ENCODE assay signal across 11 cellular contexts in genomic region chr9:136965771-136966484, GRCh38. TPM values are rescaled to one million over a fixed set of nuclear protein-coding genes. Genes with fewer than 3 reads are reported as not detected.
DNase-seq lines count a peak whose midpoint lies in the region; ATAC-seq, FAIRE-seq and TF ChIP-seq lines count a peak whose summit lies in the region.
"Had no signal": no experiment of that assay in that cellular context is flagged by ENCODE, and none has a peak within 500 bp of the region (broad histone marks: within the 10 kb centered on the region; RNA-seq: fewer than 3 reads in every experiment).

No MANE protein-coding gene starts in this region.

- TF ChIP-seq EP300 in sigmoid colon (IDR thresholded peaks at IDR 0.05): no peak

- H3K36me3 ChIP-seq in sigmoid colon: no peaks in the 10 kb centered on the region

- H3K9me3 ChIP-seq in sigmoid colon: no peaks in the 10 kb centered on the region

- peak overlapping the region; percentile 39 for H3K4me3 Mint-ChIP-seq in activated CD8-positive, alpha-beta T cell treated with anti-CD3 and anti-CD28 coated beads for 36 hours
- H3K4me3 Mint-ChIP-seq in stimulated activated naive CD8-positive, alpha-beta T cell treated with anti-CD3 and anti-CD28 coated beads, Interleukin-15, amount 100 ng/mL, for 72 hours: peak overlapping the region; percentile 72 to 78

- peaks cover 23% of the 10 kb centered on the region for H3K4me1 Mint-ChIP-seq in activated CD8-positive, alpha-beta T cell treated with anti-CD3 and anti-CD28 coated beads for 36 hours (ENCODE audit: low read depth)
- peaks cover 51% of the 10 kb centered on the region for H3K4me1 Mint-ChIP-seq in stimulated activated naive CD8-positive, alpha-beta T cell treated with anti-CD3 and anti-CD28 coated beads, Interleukin-15, amount 100 ng/mL, for 72 hours

- H3K4me1 ChIP-seq in sigmoid colon: peaks cover 0 to 5% (median 3%) of the 10 kb centered on the region in 4 donors

- CTCF ChIA-PET in activated CD8-positive, alpha-beta T cell treated with anti-CD3 and anti-CD28 coated beads for 36 hours (lab: Charles Lee): interaction anchor here (0.9 to 2.2 kb wide), 3 partner anchors 10 to 69 kb away, joined by 3 to 7 read pairs (median 3); no protein-coding TSS in a partner anchor

- H3K4me3 ChIP-seq in sigmoid colon: no peak overlapping the region

- POLR2A ChIA-PET in activated CD8-positive, alpha-beta T cell treated with anti-CD3 and anti-CD28 coated beads for 36 hours (lab: Charles Lee): interaction anchor here (2.3 kb wide), 1 partner anchor 9 kb away, joined by 10 read pairs; no protein-coding TSS in a partner anchor

- ATAC-seq in activated CD8-positive, alpha-beta T cell treated with anti-CD3 and anti-CD28 coated beads for 36 hours: peak; percentile 81
- ATAC-seq in stimulated activated naive CD8-positive, alpha-beta T cell treated with anti-CD3 and anti-CD28 coated beads, Interleukin-15, amount 100 ng/mL, for 72 hours: peak; percentile 73

- no peak overlapping the region for H3K27ac ChIP-seq in sigmoid colon

- no peaks in the 10 kb centered on the region for H3K36me3 Mint-ChIP-seq in activated CD8-positive, alpha-beta T cell treated with anti-CD3 and anti-CD28 coated beads for 36 hours (ENCODE audit: low read depth)

- TF ChIP-seq POLR2A in sigmoid colon (IDR thresholded peaks at IDR 0.05): no peak

- H3K9me3 Mint-ChIP-seq in activated CD8-positive, alpha-beta T cell treated with anti-CD3 and anti-CD28 coated beads for 36 hours: no peaks in the 10 kb centered on the region
- H3K9me3 Mint-ChIP-seq in stimulated activated naive CD8-positive, alpha-beta T cell treated with anti-CD3 and anti-CD28 coated beads, Interleukin-15, amount 100 ng/mL, for 72 hours: no peaks in the 10 kb centered on the region

- intact Hi-C loops in activated CD8-positive, alpha-beta T cell treated with anti-CD3 and anti-CD28 coated beads for 36 hours (cut with micrococcal nuclease): no loop called here
- intact Hi-C loops in sigmoid colon (cut with DNase I): no loop called here

- peak; percentile 22 for DNase-seq in activated CD8-positive, alpha-beta memory T cell treated with anti-CD3 and anti-CD28 coated beads, Interleukin-2, amount 50 U/mL, for 1 hour (ENCODE audit: extremely low read depth)
- no peak for DNase-seq in activated CD8-positive, alpha-beta memory T cell treated with anti-CD3 and anti-CD28 coated beads, Interleukin-2, amount 50 U/mL, for 4 hours
- peak; percentile 73 for DNase-seq in activated CD8-positive, alpha-beta T cell treated with anti-CD3 and anti-CD28 coated beads for 36 hours
- DNase-seq in hepatic stellate cell (ENCODE audit: low spot score) (peak; percentile 55), urothelium cell line (ENCODE audit: low spot score) (no peak), HK-2 (ENCODE audit: unreplicated experiment) (no peak), sigmoid colon (no peak)
- DNase-seq in stimulated activated naive CD8-positive, alpha-beta T cell treated with anti-CD3 and anti-CD28 coated beads, Interleukin-15, amount 100 ng/mL, for 72 hours: no peak
- DNase-seq: kidney glomerular epithelial cell, NCI-H2107 had no signal

- H3K27ac Mint-ChIP-seq in activated CD8-positive, alpha-beta T cell treated with anti-CD3 and anti-CD28 coated beads for 36 hours: peak overlapping the region; percentile 53
- H3K27ac Mint-ChIP-seq in stimulated activated naive CD8-positive, alpha-beta T cell treated with anti-CD3 and anti-CD28 coated beads, Interleukin-15, amount 100 ng/mL, for 72 hours: peak overlapping the region in 1 of 2 donors; percentile 86

- no peak for TF ChIP-seq CTCF in activated CD8-positive, alpha-beta T cell treated with anti-CD3 and anti-CD28 coated beads for 36 hours (IDR thresholded peaks at IDR 0.05)
- no peak for TF ChIP-seq CTCF in sigmoid colon (IDR thresholded peaks at IDR 0.05)

- H3K27me3 ChIP-seq in sigmoid colon: peaks cover 0 to 21% (median 0%) of the 10 kb centered on the region in 3 donors

- no peak for FAIRE-seq in urothelium cell line (lab: Jason Lieb, UNC)

- H3K27me3 Mint-ChIP-seq in activated CD8-positive, alpha-beta T cell treated with anti-CD3 and anti-CD28 coated beads for 36 hours: no peaks in the 10 kb centered on the region
- H3K27me3 Mint-ChIP-seq in stimulated activated naive CD8-positive, alpha-beta T cell treated with anti-CD3 and anti-CD28 coated beads, Interleukin-15, amount 100 ng/mL, for 72 hours: no peaks in the 10 kb centered on the region

- 34 to 63% methylated on average over 23 of the region's 23 CpGs for WGBS in sigmoid colon, 2 donors

RNA-seq across cellular contexts. Expression of gene PTGDS, which starts 11.4 kb away (rescaled TPM):
- not detected for total RNA-seq in activated CD8-positive, alpha-beta T cell treated with anti-CD3 and anti-CD28 coated beads for 36 hours
- total RNA-seq in sigmoid colon: 10 to 100 TPM; 11.8 to 36.6 (median 32.4) TPM
- 100 to 1,000 TPM in 1 of 3 donors, 10 to 100 TPM in 1, 1 to 10 TPM in 1; 8.3 to 218 (median 24.0) TPM for polyA plus RNA-seq in sigmoid colon

RNA-seq across cellular contexts. Expression of gene LCN12, which starts 13.9 kb away (rescaled TPM):
- 1 to 10 TPM; 1.3 to 2.1 TPM for total RNA-seq in activated CD8-positive, alpha-beta T cell treated with anti-CD3 and anti-CD28 coated beads for 36 hours
- total RNA-seq in sigmoid colon: 1 to 10 TPM in 1 of 4 donors, not detected in 3; 1.2 TPM
- polyA plus RNA-seq in sigmoid colon: 1 to 10 TPM in 1 of 3 donors, not detected in 2; 3.0 TPM
- total RNA-seq: dermis microvascular lymphatic vessel endothelial cell had no signal

RNA-seq across cellular contexts. Expression of gene LCNL1, which starts 16.9 kb away (rescaled TPM):
- not detected for total RNA-seq in activated CD8-positive, alpha-beta T cell treated with anti-CD3 and anti-CD28 coated beads for 36 hours
- total RNA-seq in sigmoid colon: 1 to 10 TPM in 1 of 4 donors, under 1 TPM in 3; 0.14 to 1.1 (median 0.43) TPM
- under 1 TPM in 1 of 3 donors, not detected in 2; 0.50 TPM for polyA plus RNA-seq in sigmoid colon
- total RNA-seq: dermis microvascular lymphatic vessel endothelial cell had no signal

RNA-seq across cellular contexts. Expression of gene C8G, which starts 20.9 kb away (rescaled TPM):
- under 1 TPM in 1 of 2 experiments, not detected in 1; 0.83 TPM for total RNA-seq in activated CD8-positive, alpha-beta T cell treated with anti-CD3 and anti-CD28 coated beads for 36 hours
- not detected for total RNA-seq in sigmoid colon
- polyA plus RNA-seq in sigmoid colon: 10 to 100 TPM in 1 of 3 donors, 1 to 10 TPM in 2; 4.2 to 11.1 (median 5.4) TPM

RNA-seq across cellular contexts. Expression of gene FBXW5, which starts 21.4 kb away (rescaled TPM):
- total RNA-seq in activated CD8-positive, alpha-beta T cell treated with anti-CD3 and anti-CD28 coated beads for 36 hours: 10 to 100 TPM; 53.4 to 54.0 TPM
- 100 to 1,000 TPM; 153 to 202 (median 171) TPM for total RNA-seq in sigmoid colon
- polyA plus RNA-seq in sigmoid colon: 100 to 1,000 TPM; 147 to 182 (median 165) TPM

Comparison
In these comparisons a context has a peak if more than half of its experiments do, and no peak if none do; other contexts are left out.
1. DNase-seq: peak in activated CD8-positive, alpha-beta memory T cell treated with anti-CD3 and anti-CD28 coated beads, Interleukin-2, amount 50 U/mL, for 1 hour (single experiment), activated CD8-positive, alpha-beta T cell treated with anti-CD3 and anti-CD28 coated beads for 36 hours (single experiment) and hepatic stellate cell (single experiment); none in activated CD8-positive, alpha-beta memory T cell treated with anti-CD3 and anti-CD28 coated beads, Interleukin-2, amount 50 U/mL, for 4 hours (single experiment), stimulated activated naive CD8-positive, alpha-beta T cell treated with anti-CD3 and anti-CD28 coated beads, Interleukin-15, amount 100 ng/mL, for 72 hours (0 of 2), urothelium cell line (single experiment), HK-2 (single experiment) and sigmoid colon (single experiment).
2. RNA of gene PTGDS, which starts 11.4 kb away (total RNA-seq): 11.8 to 36.6 TPM in sigmoid colon; not detected in activated CD8-positive, alpha-beta T cell treated with anti-CD3 and anti-CD28 coated beads for 36 hours; every median in the first group is over 10 times any median in the second.